ENCODE assay signal across 9 cellular contexts in genomic region chr15:41796457-41796856, GRCh38. TPM values are rescaled to one million over a fixed set of nuclear protein-coding genes. Genes with fewer than 3 reads are reported as not detected.
A peak's percentile ranks its signal among the peaks of the same experiment; 100 is the strongest.
DNase-seq lines count a peak whose midpoint lies in the region; ATAC-seq and TF ChIP-seq lines count a peak whose summit lies in the region.
"Had no signal": no experiment of that assay in that cellular context is flagged by ENCODE, and none has a peak within 500 bp of the region (broad histone marks: within the 10 kb centered on the region; RNA-seq: fewer than 3 reads in every experiment).

No MANE protein-coding gene starts in this region.

- ATAC-seq in SK-N-SH treated with all-trans-retinoic acid at 6 μM for 48 hours (peak; percentile 85), GM21737 (IDR thresholded peaks at IDR 0.05; ENCODE audit: unreplicated experiment) (no peak)

- DNase-seq in BJ (ENCODE audit: low read depth) = peak; percentile 81
- DNase-seq in fibroblast of the aortic adventitia (ENCODE audit: low read depth) = peak; percentile 82
- DNase-seq in D341Med (ENCODE audit: low spot score) = no peak
- no peak for DNase-seq in SIG-M5 treated with dmso at 0.1 percent for 504 hours (lab: John Stamatoyannopoulos, UW; ENCODE audit: unreplicated experiment)
- no peak for DNase-seq in inferior parietal cortex (ENCODE audit: extremely low spot score)
- DNase-seq: DMS153 had no signal

- peaks cover 38% of the 10 kb centered on the region for H3K4me1 ChIP-seq in skeletal muscle satellite cell (ENCODE audit: control insufficient read depth, insufficient read depth, low read length)

- peak overlapping the region; percentile 66 for H3K4me2 ChIP-seq in skeletal muscle satellite cell (ENCODE audit: low read length)

- H3K9ac ChIP-seq in skeletal muscle satellite cell (ENCODE audit: low read depth, low read length) = peak overlapping the region; percentile 31

- no peak overlapping the region for H3K4me3 ChIP-seq in BJ (ENCODE audit: low read depth, low read length)
- peak overlapping the region; percentile 5 for H3K4me3 ChIP-seq in fibroblast of the aortic adventitia (ENCODE audit: low read depth, low read length)
- no peak overlapping the region for H3K4me3 ChIP-seq in skeletal muscle satellite cell (ENCODE audit: low read length)

- TF ChIP-seq CTCF in BJ (IDR thresholded peaks at IDR 0.05; ENCODE audit: insufficient read depth, low read depth, low read length) = no peak
- no peak for TF ChIP-seq CTCF in fibroblast of the aortic adventitia (IDR thresholded peaks at IDR 0.05; ENCODE audit: insufficient read depth, low read length)

- H3K27me3 ChIP-seq in BJ (ENCODE audit: control insufficient read depth, insufficient read depth, low read length) (no peaks in the 10 kb centered on the region), skeletal muscle satellite cell (ENCODE audit: control insufficient read depth, insufficient read depth, low read length) (no peaks in the 10 kb centered on the region)

- H3K9me3 ChIP-seq in skeletal muscle satellite cell (replicated peaks; ENCODE audit: low read length) = no peaks in the 10 kb centered on the region

- POLR2A ChIA-PET in BJ (lab: Charles Lee) = interaction anchor here (0.9 kb wide), 1 partner anchor 19 kb away, joined by 3 read pairs; no protein-coding TSS in a partner anchor

- CTCF ChIA-PET in BJ (lab: Yijun Ruan, JAX) = interaction anchor here (1.9 to 8.4 kb wide), 3 partner anchors 9 to 18 kb away, joined by 5 to 97 read pairs (median 27); partner anchors contain the start of gene MAPKBP1

- H3K36me3 ChIP-seq in BJ (ENCODE audit: control insufficient read depth, insufficient read depth, low read length) (0 out of 2 replicates have a peak, but pooled peaks cover 2% of the 10 kb centered on the region), skeletal muscle satellite cell (ENCODE audit: insufficient read depth, low read length) (peaks cover 15% of the 10 kb centered on the region)

TF ChIP-seq in SK-N-SH treated with all-trans-retinoic acid at 6 μM for 48 hours, 23 proteins besides CTCF, POLR2A, EP300 and RAD21:
- no peak for TF ChIP-seq GLIS3 (CRISPR knock-in tag; IDR thresholded peaks at IDR 0.05)
- no peak for TF ChIP-seq ZNF8 (CRISPR knock-in tag; IDR thresholded peaks at IDR 0.05)
- peak; percentile 17; the same call in 1 of the 2 replicates for TF ChIP-seq TCF4 (CRISPR knock-in tag; IDR thresholded peaks at IDR 0.05; ENCODE audit: borderline replicate concordance)

RNA-seq across cellular contexts. Expression of gene MAPKBP1, which starts 22.2 kb away (rescaled TPM):
- 4.8 and 8.3 TPM in 2 replicates for polyA plus RNA-seq in BJ (2011; rRNA removed)
- 20.9 and 26.7 TPM in 2 replicates for polyA minus RNA-seq in BJ (2011; rRNA and poly(A)+ RNA removed)
- 12.7 and 20.8 TPM in 2 replicates for total RNA-seq in fibroblast of the aortic adventitia (ENCODE audit: low replicate concordance)
- total RNA-seq in skeletal muscle satellite cell (2012; rRNA removed) = 12.9 and 13.8 TPM in 2 replicates

RNA-seq across cellular contexts. Expression of gene JMJD7, which starts 31.4 kb away (rescaled TPM):
- polyA plus RNA-seq in BJ (2011; rRNA removed) = 2.8 and 3.4 TPM in 2 replicates
- polyA minus RNA-seq in BJ (2011; rRNA and poly(A)+ RNA removed) = 1.0 and 1.6 TPM in 2 replicates
- 3.1 and 6.3 TPM in 2 replicates for total RNA-seq in fibroblast of the aortic adventitia (ENCODE audit: low replicate concordance)
- 1.8 and 10.0 TPM in 2 replicates for total RNA-seq in skeletal muscle satellite cell (2012; rRNA removed)

RNA-seq across cellular contexts. Expression of gene PLA2G4B, which starts 42.2 kb away (rescaled TPM):
- 2.1 and 2.4 TPM in 2 replicates for polyA plus RNA-seq in BJ (2011; rRNA removed)
- 0.21 and 0.43 TPM in 2 replicates for polyA minus RNA-seq in BJ (2011; rRNA and poly(A)+ RNA removed)
- 0.49 and 0.54 TPM in 2 replicates for total RNA-seq in fibroblast of the aortic adventitia (ENCODE audit: low replicate concordance)
- total RNA-seq in skeletal muscle satellite cell (2012; rRNA removed) = 0.44 and 0.76 TPM in 2 replicates

Comparison
In these comparisons a context has a peak if more than half of its experiments do, and no peak if none do; other contexts are left out.
1. DNase-seq: peak in BJ (single experiment) and fibroblast of the aortic adventitia (single experiment); none in D341Med (single experiment), SIG-M5 treated with dmso at 0.1 percent for 504 hours (single experiment) and inferior parietal cortex (single experiment).